ENCODE assay signal across 24 cellular contexts in the genomic region with DNA sequence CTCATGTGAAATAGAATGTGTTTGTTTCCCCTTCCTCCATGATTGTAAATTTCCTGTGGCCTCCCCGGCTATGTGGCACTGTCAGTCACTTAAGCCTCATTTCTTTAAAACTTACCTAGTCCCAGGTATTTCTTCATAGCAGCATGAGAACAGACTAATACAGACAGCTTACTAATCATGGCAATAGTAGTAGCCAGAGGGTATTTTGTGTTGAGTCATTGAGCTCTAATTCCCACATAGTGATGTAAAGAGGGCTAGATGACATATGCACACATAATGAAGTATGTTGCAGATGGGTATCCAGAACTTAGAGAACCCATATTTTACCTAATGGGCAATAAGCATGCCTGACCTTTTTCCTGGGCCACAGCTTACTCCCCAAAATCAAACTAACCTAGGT.
"Had no signal": no experiment of that assay in that cellular context is flagged by ENCODE, and none has a peak within 500 bp of the region (broad histone marks: within the 10 kb centered on the region; RNA-seq: fewer than 3 reads in every experiment).

No MANE protein-coding gene starts in this region.

- H3K4me3 ChIP-seq: gastrocnemius medialis, ovary, thoracic aorta, uterus had no signal

- H3K27ac ChIP-seq: gastrocnemius medialis, ovary, thoracic aorta, uterus had no signal

- ATAC-seq: activated T-helper 17 cell treated with anti-CD3 and anti-CD28 coated beads, Interleukin-2, amount 50 U/mL, for 72 hours; gastrocnemius medialis; left colon; naive thymus-derived CD4-positive, alpha-beta T cell; sciatic nerve; stimulated activated effector memory CD8-positive, alpha-beta T cell treated with anti-CD3 and anti-CD28 coated beads, Interleukin-12 subunit alpha, Interleukin-12 subunit beta, amount 100 ng/mL, for 72 hours had no signal

- H3K27me3 ChIP-seq: gastrocnemius medialis, ovary, uterus had no signal

- DNase-seq: activated CD4-positive, alpha-beta memory T cell treated with anti-CD3 and anti-CD28 coated beads, Interleukin-2, amount 10 ng/mL, durations not matched to agents 7 days and 5 days; activated CD4-positive, alpha-beta T cell treated with anti-CD3 and anti-CD28 coated beads for 1 hour; activated CD4-positive, alpha-beta T cell treated with anti-CD3 and anti-CD28 coated beads, Interleukin-2, amount 10 ng/mL, durations not matched to agents 7 days and 5 days; activated CD8-positive, alpha-beta memory T cell treated with anti-CD3 and anti-CD28 coated beads, Interleukin-2, amount 50 U/mL, for 48 hours; activated gamma-delta T cell treated with Interleukin-2 at 50 U/mL for 16 hours; activated naive CD4-positive, alpha-beta T cell treated with anti-CD3 and anti-CD28 coated beads, Interleukin-2, amount 50 U/mL, for 16 hours; activated T-cell treated with anti-CD3 and anti-CD28 coated beads, Interleukin-2, amount 50 U/mL, for 24 hours; amygdala; gastrocnemius medialis; glutamatergic neuron; left colon; midbrain; naive thymus-derived CD4-positive, alpha-beta T cell; ovary; retina; small intestine; stimulated activated CD4-positive, alpha-beta T cell treated with anti-CD3 and anti-CD28 coated beads, Interleukin-4, amount 100 ng/mL, for 24 hours; T1000; uterus had no signal

- H3K4me1 ChIP-seq: gastrocnemius medialis, uterus had no signal

- FAIRE-seq: islet of Langerhans, small intestine had no signal

- H3K36me3 ChIP-seq: gastrocnemius medialis, ovary, thoracic aorta, uterus had no signal

- H3K9me3 ChIP-seq: gastrocnemius medialis, ovary, thoracic aorta, uterus had no signal
